In genomic region chr2:9842487-9843228, GRCh38 we compare ENCODE assay signal across 8 cellular contexts. TPM values are rescaled to one million over a fixed set of nuclear protein-coding genes. Genes with fewer than 3 reads are reported as not detected.
DNase-seq lines count a peak whose midpoint lies in the region; ATAC-seq, FAIRE-seq and TF ChIP-seq lines count a peak whose summit lies in the region.

No MANE protein-coding gene starts in this region.

- peaks cover 22% of the 10 kb centered on the region for H3F3A ChIP-seq in neural progenitor cell (ENCODE audit: low read depth)

- TF ChIP-seq CTCF in CD14-positive monocyte (IDR thresholded peaks at IDR 0.05): no peak
- no peak for TF ChIP-seq CTCF in neural progenitor cell (IDR thresholded peaks at IDR 0.05)
- TF ChIP-seq CTCF in D721Med (IDR thresholded peaks at IDR 0.05; ENCODE audit: insufficient read depth, missing control alignments): no peak

- peaks cover 42% of the 10 kb centered on the region for H3K4me1 Mint-ChIP-seq in CD14-positive monocyte
- peaks cover 18% of the 10 kb centered on the region for H3K4me1 Mint-ChIP-seq in neural progenitor cell

- peak overlapping the region; percentile 87 for H2AFZ ChIP-seq in neural progenitor cell (replicated peaks)

- peaks cover 0 to 2% (median 0%) of the 10 kb centered on the region in 7 donors for H3K9me3 Mint-ChIP-seq in CD14-positive monocyte
- no peaks in the 10 kb centered on the region for H3K9me3 Mint-ChIP-seq in neural progenitor cell

- H3K4me2 ChIP-seq in neural progenitor cell: peak overlapping the region; percentile 88

- H3K27me3 Mint-ChIP-seq in CD14-positive monocyte (ENCODE audit: low read depth in 3 of 3) (peaks cover 0 to 6% (median 3%) of the 10 kb centered on the region in 3 donors), neural progenitor cell (ENCODE audit: insufficient read depth, low read depth) (peaks cover 2% of the 10 kb centered on the region)

- FAIRE-seq in D721Med (lab: Jason Lieb, UNC): no peak

- peak overlapping the region; percentile 96 for H3K27ac ChIP-seq in neural progenitor cell

- peaks cover 15 to 17% of the 10 kb centered on the region in 2 donors for H3K36me3 Mint-ChIP-seq in CD14-positive monocyte
- peaks cover 13% of the 10 kb centered on the region for H3K36me3 Mint-ChIP-seq in neural progenitor cell

- H3K4me3 Mint-ChIP-seq in CD14-positive monocyte (peak overlapping the region; percentile 95 to 96), neural progenitor cell (peak overlapping the region; percentile 94)

- no peaks in the 10 kb centered on the region for H3K9me3 ChIP-seq in endocrine pancreas (ENCODE audit: control insufficient read depth, low read length)
- H3K9me3 ChIP-seq in neural progenitor cell (ENCODE audit: low read depth): no peaks in the 10 kb centered on the region

- H3K27me3 ChIP-seq in endocrine pancreas (ENCODE audit: control insufficient read depth, insufficient read depth, low read length) (no peaks in the 10 kb centered on the region), neural progenitor cell (no peaks in the 10 kb centered on the region)

- DNase-seq in CD14-positive monocyte (ENCODE audit: low spot score) (no peak), OCI-M1 (lab: John Stamatoyannopoulos, UW) (peak; percentile 54), neural progenitor cell (ENCODE audit: low spot score) (no peak), D721Med (ENCODE audit: insufficient read length, low spot score) (no peak), H4 (ENCODE audit: low spot score) (no peak), DMS114 treated with DMSO at 0.1 percent for 48 hours (lab: John Stamatoyannopoulos, UW; ENCODE audit: unreplicated experiment) (no peak)

- H3K4me1 ChIP-seq in endocrine pancreas (ENCODE audit: control insufficient read depth, insufficient read depth, low read length): no peaks in the 10 kb centered on the region
- H3K4me1 ChIP-seq in neural progenitor cell: peaks cover 12% of the 10 kb centered on the region

- H3K79me2 ChIP-seq in neural progenitor cell (ENCODE audit: low read depth): peaks cover 41% of the 10 kb centered on the region

- H3K36me3 ChIP-seq in endocrine pancreas (ENCODE audit: control insufficient read depth, insufficient read depth, low read length) (no peaks in the 10 kb centered on the region), neural progenitor cell (no peaks in the 10 kb centered on the region)

- intact Hi-C loops in CD14-positive monocyte (cut with micrococcal nuclease): no loop called here

- H3K4me3 ChIP-seq in endocrine pancreas (ENCODE audit: control insufficient read depth, insufficient read depth, low read length): peak overlapping the region; percentile 32
- peak overlapping the region; percentile 72 for H3K4me3 ChIP-seq in neural progenitor cell

- no peak for ATAC-seq in HG02623 (IDR thresholded peaks at IDR 0.05; ENCODE audit: unreplicated experiment)

- peaks cover 30% of the 10 kb centered on the region for H4K20me1 ChIP-seq in neural progenitor cell (ENCODE audit: low read depth)

- peak overlapping the region; percentile 3 for H3K9ac ChIP-seq in endocrine pancreas (ENCODE audit: control insufficient read depth, insufficient read depth, low read length)
- H3K9ac ChIP-seq in neural progenitor cell: no peak overlapping the region

- H3K27ac Mint-ChIP-seq in CD14-positive monocyte (peak overlapping the region; percentile 86 to 94 (median 90)), neural progenitor cell (peak overlapping the region; percentile 81)

RNA-seq across cellular contexts. Expression of gene TAF1B, which starts 0.6 kb away (rescaled TPM):
- polyA plus RNA-seq in CD14-positive monocyte: 1 to 10 TPM; 6.0 to 7.2 TPM
- 53.8 and 86.3 TPM in 2 replicates for total RNA-seq in neural progenitor cell (ENCODE audit: low replicate concordance)
- 14.8 and 28.4 TPM in 2 replicates for total RNA-seq in H4 (2014; rRNA removed; shearing (Covaris generic))
